17 cellular contexts compared by ENCODE assay signal in the genomic region with DNA sequence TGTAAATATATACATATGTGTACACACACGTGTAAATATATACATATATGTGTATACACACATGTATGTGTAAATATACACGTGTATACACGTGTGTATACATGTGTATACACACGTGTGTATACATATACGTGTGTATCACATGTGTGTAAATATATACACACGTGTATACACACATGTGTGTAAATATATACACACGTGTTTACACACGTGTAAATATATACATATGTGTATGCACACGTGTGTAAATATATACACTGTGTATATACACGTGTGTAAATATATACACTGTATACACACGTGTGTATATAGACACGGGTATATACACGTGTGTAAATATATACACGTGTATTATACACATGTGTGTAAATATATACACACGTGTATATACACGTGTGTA.
DNase-seq lines count a peak whose midpoint lies in the region; ATAC-seq, FAIRE-seq and TF ChIP-seq lines count a peak whose summit lies in the region.
"Had no signal": no experiment of that assay in that cellular context is flagged by ENCODE, and none has a peak within 500 bp of the region (broad histone marks: within the 10 kb centered on the region; RNA-seq: fewer than 3 reads in every experiment).

No MANE protein-coding gene starts in this region.

- H3K27me3 ChIP-seq in HUES48 (ENCODE audit: control insufficient read depth, insufficient read depth, low read length) (no peaks in the 10 kb centered on the region), osteoblast (ENCODE audit: insufficient read depth, low read length) (no peaks in the 10 kb centered on the region)
- H3K27me3 ChIP-seq: BLaER1 had no signal

- TF ChIP-seq CTCF in activated CD8-positive, alpha-beta T cell treated with anti-CD3 and anti-CD28 coated beads for 36 hours (IDR thresholded peaks at IDR 0.05): no peak
- no peak for TF ChIP-seq CTCF in osteoblast (IDR thresholded peaks at IDR 0.05; ENCODE audit: extremely low read depth, low read depth, low read length)

- FAIRE-seq in GM12891 (lab: Jason Lieb, UNC): peak; percentile 82

- H3K4me3 Mint-ChIP-seq in activated CD8-positive, alpha-beta T cell treated with anti-CD3 and anti-CD28 coated beads for 36 hours: no peak overlapping the region
- no peak overlapping the region for H3K4me3 Mint-ChIP-seq in activated CD8-positive, alpha-beta T cell treated with anti-CD3 and anti-CD28 coated beads, Interleukin-2, amount 10 ng/mL, durations not matched to agents 7 days and 5 days
- no peak overlapping the region for H3K4me3 Mint-ChIP-seq in activated CD4-positive, alpha-beta memory T cell treated with anti-CD3 and anti-CD28 coated beads, Interleukin-2, amount 10 ng/mL, durations not matched to agents 7 days and 5 days
- H3K4me3 Mint-ChIP-seq: CD14-positive monocyte; CD4-positive, alpha-beta memory T cell; HFFc6 had no signal

- TF ChIP-seq POLR2A in GM12891 (IDR thresholded peaks at IDR 0.05; ENCODE audit: low read depth, low read length): no peak

- CTCF ChIA-PET in activated CD8-positive, alpha-beta T cell treated with anti-CD3 and anti-CD28 coated beads for 36 hours (lab: Charles Lee): no interaction called here
- CTCF ChIA-PET in activated CD8-positive, alpha-beta T cell treated with anti-CD3 and anti-CD28 coated beads, Interleukin-2, amount 10 ng/mL, durations not matched to agents 7 days and 5 days (lab: Charles Lee): no interaction called here
- CTCF ChIA-PET in activated CD4-positive, alpha-beta memory T cell treated with anti-CD3 and anti-CD28 coated beads, Interleukin-2, amount 10 ng/mL, durations not matched to agents 7 days and 5 days (lab: Charles Lee): interaction anchor here (0.8 kb wide), 1 partner anchor 40 kb away, joined by 3 read pairs; no protein-coding TSS in a partner anchor

- H3K9me3 Mint-ChIP-seq in activated CD8-positive, alpha-beta T cell treated with anti-CD3 and anti-CD28 coated beads for 36 hours: peaks cover 15% of the 10 kb centered on the region
- peaks cover 20% of the 10 kb centered on the region for H3K9me3 Mint-ChIP-seq in activated CD8-positive, alpha-beta T cell treated with anti-CD3 and anti-CD28 coated beads, Interleukin-2, amount 10 ng/mL, durations not matched to agents 7 days and 5 days (ENCODE audit: insufficient read depth)
- H3K9me3 Mint-ChIP-seq in activated CD4-positive, alpha-beta memory T cell treated with anti-CD3 and anti-CD28 coated beads, Interleukin-2, amount 10 ng/mL, durations not matched to agents 7 days and 5 days: peaks cover 15% of the 10 kb centered on the region

- no peaks in the 10 kb centered on the region for H3K79me2 ChIP-seq in osteoblast (ENCODE audit: insufficient read depth, low read length)

- H4K20me1 ChIP-seq in osteoblast (ENCODE audit: insufficient read depth, low read length): peaks cover 3% of the 10 kb centered on the region
- H4K20me1 ChIP-seq: BLaER1 had no signal

- H3K36me3 ChIP-seq in HUES48 (ENCODE audit: control insufficient read depth, insufficient read depth, low read length) (no peaks in the 10 kb centered on the region), osteoblast (ENCODE audit: insufficient read depth, low read length) (no peaks in the 10 kb centered on the region)

- no peak for DNase-seq in activated CD8-positive, alpha-beta T cell treated with anti-CD3 and anti-CD28 coated beads for 36 hours
- DNase-seq in activated CD8-positive, alpha-beta T cell treated with anti-CD3 and anti-CD28 coated beads, Interleukin-2, amount 10 ng/mL, durations not matched to agents 7 days and 5 days: no peak
- DNase-seq in GM12891 (ENCODE audit: insufficient read length, low spot score) (no peak), osteoblast (ENCODE audit: insufficient read length, low spot score, missing footprints) (peak; percentile 8), NCI-H2081 (lab: John Stamatoyannopoulos, UW) (no peak)
- no peak for DNase-seq in activated CD4-positive, alpha-beta memory T cell treated with anti-CD3 and anti-CD28 coated beads, Interleukin-2, amount 10 ng/mL, durations not matched to agents 7 days and 5 days
- DNase-seq: 8988T; CD4-positive, alpha-beta memory T cell; DMS79 treated with DMSO at 0.1 percent for 48 hours; GF-D8; GM23248; HFFc6 had no signal

- no peak overlapping the region for H3K27ac Mint-ChIP-seq in activated CD8-positive, alpha-beta T cell treated with anti-CD3 and anti-CD28 coated beads for 36 hours
- H3K27ac Mint-ChIP-seq in activated CD8-positive, alpha-beta T cell treated with anti-CD3 and anti-CD28 coated beads, Interleukin-2, amount 10 ng/mL, durations not matched to agents 7 days and 5 days: no peak overlapping the region
- H3K27ac Mint-ChIP-seq in activated CD4-positive, alpha-beta memory T cell treated with anti-CD3 and anti-CD28 coated beads, Interleukin-2, amount 10 ng/mL, durations not matched to agents 7 days and 5 days: no peak overlapping the region
- H3K27ac Mint-ChIP-seq: CD14-positive monocyte; CD4-positive, alpha-beta memory T cell; HFFc6 had no signal

- no peak overlapping the region for H3K9ac ChIP-seq in HUES48 (ENCODE audit: low read depth, low read length)
- H3K9ac ChIP-seq: BLaER1, GM23248 had no signal

- peaks cover 7% of the 10 kb centered on the region for H3K4me1 Mint-ChIP-seq in activated CD8-positive, alpha-beta T cell treated with anti-CD3 and anti-CD28 coated beads for 36 hours (ENCODE audit: low read depth)
- H3K4me1 Mint-ChIP-seq in activated CD8-positive, alpha-beta T cell treated with anti-CD3 and anti-CD28 coated beads, Interleukin-2, amount 10 ng/mL, durations not matched to agents 7 days and 5 days (ENCODE audit: low read depth): peaks cover 3% of the 10 kb centered on the region
- peaks cover 7% of the 10 kb centered on the region for H3K4me1 Mint-ChIP-seq in activated CD4-positive, alpha-beta memory T cell treated with anti-CD3 and anti-CD28 coated beads, Interleukin-2, amount 10 ng/mL, durations not matched to agents 7 days and 5 days

- POLR2A ChIA-PET in activated CD8-positive, alpha-beta T cell treated with anti-CD3 and anti-CD28 coated beads for 36 hours (lab: Charles Lee): no interaction called here
- POLR2A ChIA-PET in activated CD8-positive, alpha-beta T cell treated with anti-CD3 and anti-CD28 coated beads, Interleukin-2, amount 10 ng/mL, durations not matched to agents 7 days and 5 days (lab: Charles Lee): no interaction called here
- POLR2A ChIA-PET in activated CD4-positive, alpha-beta memory T cell treated with anti-CD3 and anti-CD28 coated beads, Interleukin-2, amount 10 ng/mL, durations not matched to agents 7 days and 5 days (lab: Charles Lee): no interaction called here

- H3K9me3 ChIP-seq in HUES48 (ENCODE audit: control insufficient read depth, insufficient read depth, low read length) (peaks cover 19% of the 10 kb centered on the region), osteoblast (ENCODE audit: low read depth, low read length) (no peaks in the 10 kb centered on the region)

- no peak overlapping the region for H3K4me2 ChIP-seq in osteoblast (ENCODE audit: insufficient read depth, low read length)
- H3K4me2 ChIP-seq: BLaER1 had no signal

- H3K4me3 ChIP-seq in HUES48 (ENCODE audit: low read depth, low read length) (peak overlapping the region; percentile 4; the same call in 1 of the 2 replicates), osteoblast (ENCODE audit: insufficient read depth, low read length) (no peak overlapping the region)
- H3K4me3 ChIP-seq: BLaER1, GM23248 had no signal

- H3K27me3 Mint-ChIP-seq in activated CD8-positive, alpha-beta T cell treated with anti-CD3 and anti-CD28 coated beads for 36 hours: no peaks in the 10 kb centered on the region
- H3K27me3 Mint-ChIP-seq in activated CD8-positive, alpha-beta T cell treated with anti-CD3 and anti-CD28 coated beads, Interleukin-2, amount 10 ng/mL, durations not matched to agents 7 days and 5 days (ENCODE audit: low read depth): no peaks in the 10 kb centered on the region
- H3K27me3 Mint-ChIP-seq in activated CD4-positive, alpha-beta memory T cell treated with anti-CD3 and anti-CD28 coated beads, Interleukin-2, amount 10 ng/mL, durations not matched to agents 7 days and 5 days: no peaks in the 10 kb centered on the region
- H3K27me3 Mint-ChIP-seq: CD4-positive, alpha-beta memory T cell had no signal

- peaks cover 39% of the 10 kb centered on the region for H3K36me3 Mint-ChIP-seq in activated CD8-positive, alpha-beta T cell treated with anti-CD3 and anti-CD28 coated beads for 36 hours (ENCODE audit: low read depth)
- H3K36me3 Mint-ChIP-seq in activated CD8-positive, alpha-beta T cell treated with anti-CD3 and anti-CD28 coated beads, Interleukin-2, amount 10 ng/mL, durations not matched to agents 7 days and 5 days (ENCODE audit: low read depth): peaks cover 35% of the 10 kb centered on the region
- H3K36me3 Mint-ChIP-seq in activated CD4-positive, alpha-beta memory T cell treated with anti-CD3 and anti-CD28 coated beads, Interleukin-2, amount 10 ng/mL, durations not matched to agents 7 days and 5 days (ENCODE audit: low read depth): peaks cover 38% of the 10 kb centered on the region

- ATAC-seq in activated CD8-positive, alpha-beta T cell treated with anti-CD3 and anti-CD28 coated beads for 36 hours: peak; percentile 62
- no peak for ATAC-seq in activated CD8-positive, alpha-beta T cell treated with anti-CD3 and anti-CD28 coated beads, Interleukin-2, amount 10 ng/mL, durations not matched to agents 7 days and 5 days
- ATAC-seq: HCT116 had no signal

- peaks cover 4% of the 10 kb centered on the region for H3K4me1 ChIP-seq in HUES48 (ENCODE audit: control insufficient read depth, insufficient read depth, low read length)
- no peaks in the 10 kb centered on the region for H3K4me1 ChIP-seq in osteoblast (ENCODE audit: insufficient read depth, low read length)
- H3K4me1 ChIP-seq: BLaER1 had no signal

- intact Hi-C loops in activated CD8-positive, alpha-beta T cell treated with anti-CD3 and anti-CD28 coated beads for 36 hours (cut with micrococcal nuclease): no loop called here

- H3K27ac ChIP-seq in HUES48 (ENCODE audit: low read depth, low read length) (no peak overlapping the region), osteoblast (ENCODE audit: low read depth, low read length) (no peak overlapping the region)
- H3K27ac ChIP-seq: BLaER1, GM23248, HL-60 had no signal

- H2AFZ ChIP-seq in osteoblast (ENCODE audit: low read length): no peak overlapping the region
- H2AFZ ChIP-seq: GM23248 had no signal

TF ChIP-seq in GM12891, 5 proteins besides CTCF, POLR2A, EP300 and RAD21:
- TF ChIP-seq TAF1 (IDR thresholded peaks at IDR 0.05; ENCODE audit: low read depth, low read length) (no peak), POU2F2 (IDR thresholded peaks at IDR 0.05; ENCODE audit: low read depth, low read length) (no peak), PAX5 (IDR thresholded peaks at IDR 0.05; ENCODE audit: insufficient read depth, low read length, severe bottlenecking) (no peak), SPI1 (IDR thresholded peaks at IDR 0.05; ENCODE audit: low read depth, low read length) (no peak), POLR2AphosphoS5 (IDR thresholded peaks at IDR 0.05; ENCODE audit: low read depth, low read length) (no peak)
